In genomic region chr6:152981989-152982767, GRCh38 we compare ENCODE assay signal across 8 cellular contexts. TPM values are rescaled to one million over a fixed set of nuclear protein-coding genes. Genes with fewer than 3 reads are reported as not detected.
A peak's percentile ranks its signal among the peaks of the same experiment; 100 is the strongest.
DNase-seq lines count a peak whose midpoint lies in the region; ATAC-seq and FAIRE-seq lines count a peak whose summit lies in the region.

No MANE protein-coding gene starts in this region.

- H3K27me3 ChIP-seq in HUES48 (ENCODE audit: control insufficient read depth, insufficient read depth, low read length) (no peaks in the 10 kb centered on the region), iPS-20b (ENCODE audit: insufficient read depth, low read length) (no peaks in the 10 kb centered on the region)

- FAIRE-seq in urothelium cell line (lab: Jason Lieb, UNC), result no peak

- H3K36me3 ChIP-seq in HUES48 (ENCODE audit: control insufficient read depth, insufficient read depth, low read length), result peaks cover 30% of the 10 kb centered on the region
- H3K36me3 ChIP-seq in iPS-20b (ENCODE audit: insufficient read depth, low read depth, low read length), result peaks cover 48% of the 10 kb centered on the region

- peaks cover 57% of the 10 kb centered on the region for H3K36me3 Mint-ChIP-seq in activated naive CD4-positive, alpha-beta T cell treated with anti-CD3 and anti-CD28 coated beads for 36 hours (ENCODE audit: low read depth)
- peaks cover 27% of the 10 kb centered on the region for H3K36me3 Mint-ChIP-seq in stimulated activated memory B cell treated with anti-CD40 and anti-IgM and Interleukin-4, amounts not matched to agents 10 μg/mL and 1 μg/mL and 100 μg/mL, for 72 hours

- H3K9me3 ChIP-seq in HUES48 (ENCODE audit: control insufficient read depth, insufficient read depth, low read length) (no peaks in the 10 kb centered on the region), iPS-20b (ENCODE audit: insufficient read depth, low read depth, low read length) (no peaks in the 10 kb centered on the region)

- H3K4me1 ChIP-seq in HUES48 (ENCODE audit: control insufficient read depth, insufficient read depth, low read length), result peaks cover 41% of the 10 kb centered on the region
- peaks cover 15% of the 10 kb centered on the region; the same call in 1 of the 2 replicates for H3K4me1 ChIP-seq in iPS-20b (ENCODE audit: insufficient read depth, low read length)

- peaks cover 48% of the 10 kb centered on the region for H3K4me1 Mint-ChIP-seq in activated naive CD4-positive, alpha-beta T cell treated with anti-CD3 and anti-CD28 coated beads for 36 hours (ENCODE audit: low read depth)
- H3K4me1 Mint-ChIP-seq in stimulated activated memory B cell treated with anti-CD40 and anti-IgM and Interleukin-4, amounts not matched to agents 10 μg/mL and 1 μg/mL and 100 μg/mL, for 72 hours, result peaks cover 39% of the 10 kb centered on the region

- H3K27ac ChIP-seq in HUES48 (ENCODE audit: low read depth, low read length), result peak overlapping the region; percentile 97
- peak overlapping the region; percentile 86 for H3K27ac ChIP-seq in iPS-20b (ENCODE audit: low read length)

- H3K4me3 ChIP-seq in HUES48 (ENCODE audit: low read depth, low read length) (peak overlapping the region; percentile 71), iPS-20b (ENCODE audit: low read length) (peak overlapping the region; percentile 87)

- H3K9me3 Mint-ChIP-seq in activated naive CD4-positive, alpha-beta T cell treated with anti-CD3 and anti-CD28 coated beads for 36 hours, result no peaks in the 10 kb centered on the region
- H3K9me3 Mint-ChIP-seq in stimulated activated memory B cell treated with anti-CD40 and anti-IgM and Interleukin-4, amounts not matched to agents 10 μg/mL and 1 μg/mL and 100 μg/mL, for 72 hours, result no peaks in the 10 kb centered on the region

- ATAC-seq in stimulated activated memory B cell treated with anti-CD40 and anti-IgM and Interleukin-4, amounts not matched to agents 10 μg/mL and 1 μg/mL and 100 μg/mL, for 72 hours, result no peak

- CTCF ChIA-PET in activated naive CD4-positive, alpha-beta T cell treated with anti-CD3 and anti-CD28 coated beads for 36 hours (lab: Charles Lee), result interaction anchor here (0.8 to 1.3 kb wide), 2 partner anchors 18 to 43 kb away, joined by 3 to 4 read pairs; no protein-coding TSS in a partner anchor

- intact Hi-C loops in activated naive CD4-positive, alpha-beta T cell treated with anti-CD3 and anti-CD28 coated beads for 36 hours (cut with micrococcal nuclease), result loop anchor here (1.0 to 5.0 kb wide), 11 partner anchors 20 to 1753 kb away; partner anchors contain the start of genes MTRF1L, RMND1 and ZBTB2

- peak overlapping the region; percentile 78 for H3K9ac ChIP-seq in HUES48 (ENCODE audit: low read depth, low read length)
- peak overlapping the region; percentile 98 for H3K9ac ChIP-seq in iPS-20b (ENCODE audit: low read depth, low read length)

- no peaks in the 10 kb centered on the region for H3K27me3 Mint-ChIP-seq in activated naive CD4-positive, alpha-beta T cell treated with anti-CD3 and anti-CD28 coated beads for 36 hours (ENCODE audit: low read depth)
- no peaks in the 10 kb centered on the region for H3K27me3 Mint-ChIP-seq in stimulated activated memory B cell treated with anti-CD40 and anti-IgM and Interleukin-4, amounts not matched to agents 10 μg/mL and 1 μg/mL and 100 μg/mL, for 72 hours

- peak overlapping the region; percentile 63 for H3K27ac Mint-ChIP-seq in activated naive CD4-positive, alpha-beta T cell treated with anti-CD3 and anti-CD28 coated beads for 36 hours
- H3K27ac Mint-ChIP-seq in stimulated activated memory B cell treated with anti-CD40 and anti-IgM and Interleukin-4, amounts not matched to agents 10 μg/mL and 1 μg/mL and 100 μg/mL, for 72 hours, result no peak overlapping the region

- H3K4me3 Mint-ChIP-seq in activated naive CD4-positive, alpha-beta T cell treated with anti-CD3 and anti-CD28 coated beads for 36 hours, result peak overlapping the region; percentile 99
- peak overlapping the region; percentile 81 for H3K4me3 Mint-ChIP-seq in stimulated activated memory B cell treated with anti-CD40 and anti-IgM and Interleukin-4, amounts not matched to agents 10 μg/mL and 1 μg/mL and 100 μg/mL, for 72 hours

- peak; percentile 34 for DNase-seq in activated naive CD4-positive, alpha-beta T cell treated with anti-CD3 and anti-CD28 coated beads for 36 hours
- no peak for DNase-seq in activated naive CD4-positive, alpha-beta T cell treated with anti-CD3 and anti-CD28 coated beads, Interleukin-2, amount 50 U/mL, for 16 hours
- peak; percentile 14 for DNase-seq in activated gamma-delta T cell treated with Interleukin-2 at 50 U/mL for 16 hours
- no peak for DNase-seq in urothelium cell line (ENCODE audit: low spot score)
- DNase-seq in NCI-H226, result no peak

RNA-seq across cellular contexts. Expression of gene FBXO5, which starts 0.7 kb away (rescaled TPM):
- total RNA-seq in activated naive CD4-positive, alpha-beta T cell treated with anti-CD3 and anti-CD28 coated beads for 36 hours, result 10 to 100 TPM; 61.4 to 62.3 TPM

RNA-seq across cellular contexts. Expression of gene MTRF1L, which starts 20.3 kb away (rescaled TPM):
- total RNA-seq in activated naive CD4-positive, alpha-beta T cell treated with anti-CD3 and anti-CD28 coated beads for 36 hours, result 10 to 100 TPM; 11.6 to 12.0 TPM

Comparison
In these comparisons a context has a peak if more than half of its experiments do, and no peak if none do; other contexts are left out.
1. DNase-seq: peak in activated naive CD4-positive, alpha-beta T cell treated with anti-CD3 and anti-CD28 coated beads for 36 hours (single experiment) and activated gamma-delta T cell treated with Interleukin-2 at 50 U/mL for 16 hours (single experiment); none in activated naive CD4-positive, alpha-beta T cell treated with anti-CD3 and anti-CD28 coated beads, Interleukin-2, amount 50 U/mL, for 16 hours (single experiment), urothelium cell line (single experiment) and NCI-H226 (single experiment).